In genomic region chr16:30076276-30076791, GRCh38 we compare ENCODE assay signal across 6 cellular contexts. TPM values are rescaled to one million over a fixed set of nuclear protein-coding genes. Genes with fewer than 3 reads are reported as not detected.
DNase-seq lines count a peak whose midpoint lies in the region; ATAC-seq and TF ChIP-seq lines count a peak whose summit lies in the region.

No MANE protein-coding gene starts in this region.

- peaks cover 40% of the 10 kb centered on the region for H4K20me1 ChIP-seq in PC-9 (ENCODE audit: insufficient read depth)

- H3K4me3 ChIP-seq in PC-9 = peak overlapping the region; percentile 87
- H3K4me3 ChIP-seq in upper lobe of right lung = peak overlapping the region; percentile 99

- H3K27me3 ChIP-seq in PC-9 (ENCODE audit: insufficient read depth, low read depth) = no peaks in the 10 kb centered on the region
- no peaks in the 10 kb centered on the region for H3K27me3 ChIP-seq in upper lobe of right lung

- H3K4me1 ChIP-seq in PC-9 (replicated peaks; ENCODE audit: insufficient read depth) (peaks cover 23% of the 10 kb centered on the region), upper lobe of right lung (peaks cover 22% of the 10 kb centered on the region)

- POLR2A ChIA-PET in PC-9 (lab: Charles Lee; ENCODE audit: unreplicated experiment) = interaction anchor here (0.6 to 0.9 kb wide), 3 partner anchors 14 to 483 kb away, joined by 3 to 4 read pairs (median 3); no protein-coding TSS in a partner anchor

- peak overlapping the region; percentile 93 for H3K4me2 ChIP-seq in PC-9

- ATAC-seq in GM21619 (IDR thresholded peaks at IDR 0.05; ENCODE audit: unreplicated experiment) (peak; percentile 33), left ventricle myocardium superior (peak; percentile 17), upper lobe of right lung (peak; percentile 33), HG02884 (IDR thresholded peaks at IDR 0.05; ENCODE audit: unreplicated experiment) (no peak)

- peaks cover 57% of the 10 kb centered on the region for H3K79me2 ChIP-seq in PC-9 (ENCODE audit: low read depth)

- H3F3A ChIP-seq in PC-9 (ENCODE audit: insufficient read depth, low read depth) = peaks cover 56% of the 10 kb centered on the region

- TF ChIP-seq CTCF in PC-9 (conservative IDR thresholded peaks at IDR 0.05) = no peak
- TF ChIP-seq CTCF in upper lobe of right lung (IDR thresholded peaks at IDR 0.05) = no peak
- no peak for TF ChIP-seq CTCF in GM13977 (IDR thresholded peaks at IDR 0.05; ENCODE audit: extremely low read depth, insufficient read depth, missing control alignments)

- no peaks in the 10 kb centered on the region for H3K9me2 ChIP-seq in PC-9 (ENCODE audit: insufficient read depth)

- in situ Hi-C loops in GM13977 (cut with MboI; ENCODE audit: low pct_unique_long_range_greater_than_20kb, low sequenced_read_pairs, unreplicated experiment) = no loop called here

- DNase-seq in PC-9 = no peak
- peak; percentile 46 for DNase-seq in left ventricle myocardium superior
- DNase-seq in upper lobe of right lung = no peak
- DNase-seq in GM13977 (ENCODE audit: low spot score) = no peak

- H3K36me3 ChIP-seq in PC-9 (ENCODE audit: low read depth) (peaks cover 43% of the 10 kb centered on the region), upper lobe of right lung (peaks cover 50% of the 10 kb centered on the region)

- H3K9me3 ChIP-seq in PC-9 (ENCODE audit: insufficient read depth, low read depth) (no peaks in the 10 kb centered on the region), upper lobe of right lung (no peaks in the 10 kb centered on the region)

- BruUV-seq in PC-9 (replicated peaks; lab: Mats Ljungman, UMichigan) = no TSS peak

- intact Hi-C loops in PC-9 (cut with micrococcal nuclease; ENCODE audit: unreplicated experiment) (no loop called here), left ventricle myocardium superior (cut with micrococcal nuclease) (no loop called here), upper lobe of right lung (cut with DNase I) (no loop called here)

- CTCF ChIA-PET in PC-9 (lab: Charles Lee) = interaction anchor here (0.6 kb wide), 1 partner anchor 29 kb away, joined by 3 read pairs; no protein-coding TSS in a partner anchor

- H3K27ac ChIP-seq in PC-9 = peak overlapping the region; percentile 79
- peak overlapping the region; percentile 95 for H3K27ac ChIP-seq in upper lobe of right lung

- H2AFZ ChIP-seq in PC-9 = peak overlapping the region; percentile 69

RNA-seq across cellular contexts. Expression of gene PPP4C, which starts 0.5 kb away (rescaled TPM):
- 246 and 268 TPM in 2 replicates for total RNA-seq in PC-9 (2021)
- 33.1 TPM for total RNA-seq in left ventricle myocardium superior
- total RNA-seq in upper lobe of right lung = 74.2 TPM

RNA-seq across cellular contexts. Expression of gene ALDOA, which starts 10.8 kb away (rescaled TPM):
- total RNA-seq in PC-9 (2021) = 2,395 and 3,090 TPM in 2 replicates
- 4,258 TPM for total RNA-seq in left ventricle myocardium superior
- 689 TPM for total RNA-seq in upper lobe of right lung

RNA-seq across cellular contexts. Expression of gene TBX6, which starts 15.4 kb away (rescaled TPM):
- 8.3 and 9.6 TPM in 2 replicates for total RNA-seq in PC-9 (2021)
- 0.79 TPM for total RNA-seq in left ventricle myocardium superior
- 1.4 TPM for total RNA-seq in upper lobe of right lung

RNA-seq across cellular contexts. Expression of gene YPEL3, which starts 19.7 kb away (rescaled TPM):
- total RNA-seq in PC-9 (2021) (95.4 and 129 TPM in 2 replicates), left ventricle myocardium superior (66.0 TPM), upper lobe of right lung (93.6 TPM)

RNA-seq across cellular contexts. Expression of gene GDPD3, which starts 37.0 kb away (rescaled TPM):
- total RNA-seq in PC-9 (2021) (27.5 and 32.1 TPM in 2 replicates), left ventricle myocardium superior (2.0 TPM), upper lobe of right lung (11.5 TPM)
